ENCODE assay signal across 17 cellular contexts in genomic region chr1:33030575-33030974, GRCh38. TPM values are rescaled to one million over a fixed set of nuclear protein-coding genes. Genes with fewer than 3 reads are reported as not detected.
A peak's percentile ranks its signal among the peaks of the same experiment; 100 is the strongest.
DNase-seq lines count a peak whose midpoint lies in the region; ATAC-seq and TF ChIP-seq lines count a peak whose summit lies in the region.
"Had no signal": no experiment of that assay in that cellular context is flagged by ENCODE, and none has a peak within 500 bp of the region (broad histone marks: within the 10 kb centered on the region; RNA-seq: fewer than 3 reads in every experiment).

No MANE protein-coding gene starts in this region.

- H3K27me3 ChIP-seq in A673 (replicated peaks; ENCODE audit: insufficient read depth, low read depth, low read length, poor library complexity) (no peaks in the 10 kb centered on the region), HL-60 (ENCODE audit: insufficient read depth, poor library complexity, severe bottlenecking) (no peaks in the 10 kb centered on the region), Caco-2 (replicated peaks; ENCODE audit: control insufficient read depth, insufficient read depth, low read length) (no peaks in the 10 kb centered on the region)

- H3K4me1 ChIP-seq in A673 (ENCODE audit: insufficient read depth, low read length, poor library complexity, severe bottlenecking): peaks cover 30% of the 10 kb centered on the region
- peaks cover 10% of the 10 kb centered on the region for H3K4me1 ChIP-seq in Caco-2
- H3K4me1 ChIP-seq: prostate gland had no signal

- POLR2A ChIA-PET in A673 (lab: Charles Lee; ENCODE audit: low non-redundant PET): no interaction called here
- POLR2A ChIA-PET in Caco-2 (lab: Charles Lee): no interaction called here

- peak; percentile 65 for ATAC-seq in left ventricle myocardium superior
- no peak for ATAC-seq in GM18907 (IDR thresholded peaks at IDR 0.05; ENCODE audit: unreplicated experiment)
- no peak for ATAC-seq in GM19463 (IDR thresholded peaks at IDR 0.05; ENCODE audit: unreplicated experiment)
- ATAC-seq in activated naive CD4-positive, alpha-beta T cell treated with anti-CD3 and anti-CD28 coated beads, Interleukin-2, amount 50 U/mL, for 72 hours: no peak

- peaks cover 12 to 51% of the 10 kb centered on the region in 2 donors for H3K36me3 Mint-ChIP-seq in activated naive CD4-positive, alpha-beta T cell treated with anti-CD3 and anti-CD28 coated beads, Interleukin-2, amount 50 U/mL, for 72 hours
- H3K36me3 Mint-ChIP-seq in Caco-2 (ENCODE audit: insufficient read depth, unreplicated experiment): peaks cover 34% of the 10 kb centered on the region

- H3K27ac ChIP-seq in A673 (ENCODE audit: low read depth, low read length, poor library complexity, severe bottlenecking) (no peak overlapping the region), HL-60 (replicated peaks) (peak overlapping the region; percentile 70)
- H3K27ac ChIP-seq: prostate gland had no signal

- peak; percentile 20 for DNase-seq in A673 (ENCODE audit: low spot score)
- DNase-seq in HL-60 (ENCODE audit: low read depth in 1 of 2, low spot score in 1 of 2): peak in 1 of 2 experiments; percentile 42
- DNase-seq in amniotic epithelial cell (ENCODE audit: low read depth): peak; percentile 92
- no peak for DNase-seq in left ventricle myocardium superior
- DNase-seq in activated naive CD4-positive, alpha-beta T cell treated with anti-CD3 and anti-CD28 coated beads, Interleukin-2, amount 50 U/mL, for 72 hours (ENCODE audit: low spot score in 2 of 2): no peak
- DNase-seq in Caco-2: no peak
- DNase-seq: activated CD4-positive, alpha-beta T cell treated with anti-CD3 and anti-CD28 coated beads, Interleukin-2, amount 10 ng/mL, durations not matched to agents 7 days and 5 days; activated T-cell treated with anti-CD3 and anti-CD28 coated beads, Interleukin-2, amount 50 U/mL, for 48 hours; DND-41; effector CD8-positive, alpha-beta T cell; NCI-H1105; NCI-H446 treated with DMSO at 0.1 percent for 48 hours; stimulated activated CD4-positive, alpha-beta T cell treated with anti-CD3 and anti-CD28 coated beads, Interleukin-1b, Interleukin-23, amount 100 ng/mL, for 48 hours had no signal

- H3K9me3 ChIP-seq in A673 (ENCODE audit: low read depth, low read length, poor library complexity, severe bottlenecking) (no peaks in the 10 kb centered on the region), Caco-2 (no peaks in the 10 kb centered on the region)
- H3K9me3 ChIP-seq: prostate gland had no signal

- no peaks in the 10 kb centered on the region for H3K9me3 Mint-ChIP-seq in activated naive CD4-positive, alpha-beta T cell treated with anti-CD3 and anti-CD28 coated beads, Interleukin-2, amount 50 U/mL, for 72 hours
- no peaks in the 10 kb centered on the region for H3K9me3 Mint-ChIP-seq in Caco-2 (ENCODE audit: unreplicated experiment)
- H3K9me3 Mint-ChIP-seq: activated CD4-positive, alpha-beta T cell treated with anti-CD3 and anti-CD28 coated beads, Interleukin-2, amount 10 ng/mL, durations not matched to agents 7 days and 5 days; type B pancreatic cell had no signal

- intact Hi-C loops in A673 (cut with micrococcal nuclease; ENCODE audit: unreplicated experiment) (no loop called here), left ventricle myocardium superior (cut with micrococcal nuclease) (no loop called here), Caco-2 (cut with micrococcal nuclease; ENCODE audit: unreplicated experiment) (no loop called here)

- no peaks in the 10 kb centered on the region for H3K27me3 Mint-ChIP-seq in Caco-2 (ENCODE audit: insufficient read depth, unreplicated experiment)
- H3K27me3 Mint-ChIP-seq: activated CD4-positive, alpha-beta T cell treated with anti-CD3 and anti-CD28 coated beads, Interleukin-2, amount 10 ng/mL, durations not matched to agents 7 days and 5 days; type B pancreatic cell had no signal

- no peak overlapping the region for H3K4me3 ChIP-seq in A673 (ENCODE audit: low read depth, low read length, poor library complexity, severe bottlenecking)
- H3K4me3 ChIP-seq in HL-60 (replicated peaks; ENCODE audit: insufficient read depth, low read length): no peak overlapping the region
- H3K4me3 ChIP-seq in Caco-2 (ENCODE audit: low read depth, low read length): no peak overlapping the region
- H3K4me3 ChIP-seq: prostate gland had no signal

- H3K36me3 ChIP-seq in A673 (ENCODE audit: insufficient read depth, low read length, poor library complexity, severe bottlenecking): peaks cover 7% of the 10 kb centered on the region
- no peaks in the 10 kb centered on the region for H3K36me3 ChIP-seq in Caco-2 (ENCODE audit: control insufficient read depth, insufficient read depth, low read length)
- H3K36me3 ChIP-seq: prostate gland had no signal

- no peak for TF ChIP-seq CTCF in A673 (conservative IDR thresholded peaks at IDR 0.05; ENCODE audit: low read depth, low read length)
- no peak for TF ChIP-seq CTCF in HL-60 (IDR thresholded peaks at IDR 0.05; ENCODE audit: insufficient read depth, low read length)
- TF ChIP-seq CTCF in Caco-2 (IDR thresholded peaks at IDR 0.05; ENCODE audit: insufficient read depth in 1 of 2, low read depth in 1 of 2, low read length in 1 of 2, severe bottlenecking in 1 of 2, unreplicated experiment in 1 of 2): no peak

- CTCF ChIA-PET in A673 (lab: Charles Lee) (no interaction called here), Caco-2 (lab: Charles Lee) (no interaction called here)

- no peaks in the 10 kb centered on the region for H3K4me1 Mint-ChIP-seq in Caco-2 (ENCODE audit: low read depth, unreplicated experiment)

- H3K27ac Mint-ChIP-seq in activated naive CD4-positive, alpha-beta T cell treated with anti-CD3 and anti-CD28 coated beads, Interleukin-2, amount 50 U/mL, for 72 hours: no peak overlapping the region
- H3K27ac Mint-ChIP-seq in Caco-2 (ENCODE audit: unreplicated experiment): no peak overlapping the region
- H3K27ac Mint-ChIP-seq: activated CD4-positive, alpha-beta T cell treated with anti-CD3 and anti-CD28 coated beads, Interleukin-2, amount 10 ng/mL, durations not matched to agents 7 days and 5 days; type B pancreatic cell had no signal

- BruUV-seq in A673 (replicated peaks; lab: Mats Ljungman, UMichigan) (no TSS peak), Caco-2 (replicated peaks; lab: Mats Ljungman, UMichigan) (no TSS peak)

- H3K4me3 Mint-ChIP-seq in Caco-2 (ENCODE audit: unreplicated experiment): no peak overlapping the region
- H3K4me3 Mint-ChIP-seq: activated CD4-positive, alpha-beta T cell treated with anti-CD3 and anti-CD28 coated beads, Interleukin-2, amount 10 ng/mL, durations not matched to agents 7 days and 5 days; type B pancreatic cell had no signal

RNA-seq across cellular contexts. Expression of gene AK2, which starts 6.1 kb away (rescaled TPM):
- total RNA-seq in A673 (2021) (196 and 208 TPM in 2 replicates), left ventricle myocardium superior (121 TPM), Caco-2 (2022) (127 and 139 TPM in 2 replicates)
- total RNA-seq in activated naive CD4-positive, alpha-beta T cell treated with anti-CD3 and anti-CD28 coated beads, Interleukin-2, amount 50 U/mL, for 72 hours: 100 to 1,000 TPM; 257 to 425 TPM

RNA-seq across cellular contexts. Expression of gene AZIN2, which starts 50.4 kb away (rescaled TPM):
- total RNA-seq in A673 (2021) (3.6 and 4.6 TPM in 2 replicates), left ventricle myocardium superior (3.3 TPM), Caco-2 (2022) (1.5 and 2.3 TPM in 2 replicates)
- total RNA-seq in activated naive CD4-positive, alpha-beta T cell treated with anti-CD3 and anti-CD28 coated beads, Interleukin-2, amount 50 U/mL, for 72 hours: 1 to 10 TPM; 1.2 to 2.1 TPM

Comparison
In these comparisons a context has a peak if more than half of its experiments do, and no peak if none do; other contexts are left out.
1. DNase-seq: peak in A673 (single experiment) and amniotic epithelial cell (single experiment); none in left ventricle myocardium superior (single experiment), activated naive CD4-positive, alpha-beta T cell treated with anti-CD3 and anti-CD28 coated beads, Interleukin-2, amount 50 U/mL, for 72 hours (0 of 2) and Caco-2 (0 of 2).